29 cellular contexts compared by ENCODE assay signal in the genomic region with DNA sequence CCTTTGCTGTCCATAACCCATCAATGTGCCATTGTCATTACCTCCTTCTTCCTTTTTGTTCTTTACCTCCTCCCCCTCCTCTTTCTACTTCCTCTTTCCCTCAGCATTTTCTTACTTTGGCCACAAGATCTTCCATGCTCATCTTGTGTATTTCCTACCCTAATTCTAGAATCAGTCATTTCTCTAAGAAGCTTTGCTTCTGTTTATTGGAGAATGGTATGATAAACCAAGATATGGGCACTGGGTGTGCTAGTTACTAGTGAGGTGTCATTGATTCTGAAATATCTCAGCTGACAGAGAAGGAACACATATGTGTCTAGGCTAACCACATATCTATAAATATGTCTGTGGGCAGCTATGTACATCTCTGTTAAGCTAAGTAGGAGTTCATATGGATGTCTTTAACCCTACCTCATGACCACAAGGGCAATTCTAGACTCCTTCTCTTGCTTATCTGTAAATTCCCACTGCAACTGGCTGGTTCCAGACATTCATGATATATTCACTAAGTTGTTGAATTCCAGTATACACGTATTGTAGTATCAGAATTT.
A peak's percentile ranks its signal among the peaks of the same experiment; 100 is the strongest.
DNase-seq lines count a peak whose midpoint lies in the region; ATAC-seq, FAIRE-seq and TF ChIP-seq lines count a peak whose summit lies in the region.
"Had no signal": no experiment of that assay in that cellular context is flagged by ENCODE, and none has a peak within 500 bp of the region (broad histone marks: within the 10 kb centered on the region; RNA-seq: fewer than 3 reads in every experiment).

No MANE protein-coding gene starts in this region.

- no peak overlapping the region for H3K9ac ChIP-seq in GM12878 (ENCODE audit: control insufficient read depth, insufficient read depth, low read length)

- H3K4me3 Mint-ChIP-seq in effector memory CD8-positive, alpha-beta T cell = no peak overlapping the region
- H3K4me3 Mint-ChIP-seq: activated CD4-positive, alpha-beta memory T cell treated with anti-CD3 and anti-CD28 coated beads, Interleukin-2, amount 10 ng/mL, durations not matched to agents 7 days and 5 days; activated naive CD8-positive, alpha-beta T cell; B cell; nephron progenitor cell had no signal

- no peak overlapping the region for H3K27ac Mint-ChIP-seq in effector memory CD8-positive, alpha-beta T cell
- H3K27ac Mint-ChIP-seq: activated CD4-positive, alpha-beta memory T cell treated with anti-CD3 and anti-CD28 coated beads, Interleukin-2, amount 10 ng/mL, durations not matched to agents 7 days and 5 days; activated naive CD8-positive, alpha-beta T cell; activated T-helper 2 cell treated with anti-CD3 and anti-CD28 coated beads, Interferon-gamma antibody, Interleukin-2, Interleukin-4, amounts not matched to agents 10 μg/mL and 5 μg/mL and 100 μg/mL, durations not matched to agents 14 hours and 24 hours and 36 hours; B cell; nephron progenitor cell had no signal

- TF ChIP-seq CTCF in GM12878 (IDR thresholded peaks at IDR 0.05 in 2 of 3, conservative IDR thresholded peaks at IDR 0.05 in 1 of 3; ENCODE audit: control insufficient read depth in 2 of 3, extremely low read depth in 1 of 3, insufficient read depth in 1 of 3, low read depth in 3 of 3, low read length in 3 of 3) = no peak

- TF ChIP-seq EP300 in GM12878 (IDR thresholded peaks at IDR 0.05; ENCODE audit: borderline replicate concordance in 1 of 2, control insufficient read depth in 1 of 2, low read depth in 2 of 2, low read length in 2 of 2) = no peak

- H3K27me3 ChIP-seq in GM12878 (replicated peaks in 1 of 2; ENCODE audit: control insufficient read depth in 2 of 2, insufficient read depth in 2 of 2, low read length in 1 of 2) = no peaks in the 10 kb centered on the region

- RAD21 ChIA-PET in GM12878 (lab: Charles Lee; ENCODE audit: unreplicated experiment) = no interaction called here

- CTCF ChIA-PET in GM12878 (lab: Yijun Ruan, JAX) = no interaction called here

- H3K27ac ChIP-seq in GM12878 (ENCODE audit: control insufficient read depth, insufficient read depth) = no peak overlapping the region
- H3K27ac ChIP-seq: skin epidermis had no signal

- no peaks in the 10 kb centered on the region for H3K36me3 Mint-ChIP-seq in effector memory CD8-positive, alpha-beta T cell (ENCODE audit: insufficient read depth)
- H3K36me3 Mint-ChIP-seq: activated naive CD8-positive, alpha-beta T cell had no signal

- 10% methylated on average over 1 of the region's 1 CpG for WGBS in GM12878 (ENCODE audit: insufficient coverage, insufficient replicate concordance, low lambda C conversion rate, missing lambda C conversion rate)

- in situ Hi-C loops in GM12878 (cut with MboI) = no loop called here

- no peak overlapping the region for H2AFZ ChIP-seq in GM12878 (ENCODE audit: control insufficient read depth, low read depth, low read length)

- no peak for TF ChIP-seq POLR2A in GM12878 (IDR thresholded peaks at IDR 0.05; ENCODE audit: low read depth, low read length)

- peak; percentile 82 for DNase-seq in MV-4-11 (lab: John Stamatoyannopoulos, UW)
- peak; percentile 82 for DNase-seq in SIG-M5 treated with dmso at 0.1 percent for 504 hours (lab: John Stamatoyannopoulos, UW; ENCODE audit: unreplicated experiment)
- no peak for DNase-seq in GM12878 (ENCODE audit: low read depth, low spot score)
- DNase-seq in frontal cortex (ENCODE audit: low spot score in 2 of 2) = no peak
- DNase-seq in T-helper 1 cell = no peak
- no peak for DNase-seq in superior temporal gyrus (ENCODE audit: extremely low spot score)
- DNase-seq in effector memory CD8-positive, alpha-beta T cell = no peak
- DNase-seq: activated CD4-positive, alpha-beta memory T cell treated with anti-CD3 and anti-CD28 coated beads, Interleukin-2, amount 10 ng/mL, durations not matched to agents 7 days and 5 days; activated CD4-positive, CD25-positive, alpha-beta regulatory T cell treated with anti-CD3 and anti-CD28 coated beads, Interleukin-2, amount 50 U/mL, for 72 hours; aorta; central memory CD4-positive, alpha-beta T cell; COR-L47; dermis blood vessel endothelial cell; DMS79 treated with DMSO at 0.1 percent for 48 hours; GF-D8; hippocampal formation; left cardiac atrium; NCI-H1105 treated with DMSO at 0.1 percent for 48 hours; NCI-H2029; NCI-H2227 treated with DMSO at 0.1 percent for 48 hours; NCI-H69; nephron progenitor cell; stimulated activated naive CD8-positive, alpha-beta T cell treated with anti-CD3 and anti-CD28 coated beads, Interleukin-15, Interleukin-2, amounts not matched to agents 100 U/mL and 50 U/mL, for 24 hours; SW 1271 had no signal

- ATAC-seq in GM18868 (IDR thresholded peaks at IDR 0.05; ENCODE audit: unreplicated experiment) (peak; percentile 63), GM12878 (peak; percentile 47; the same call in 2 of the 3 replicates)
- no peak for ATAC-seq in effector memory CD8-positive, alpha-beta T cell (replicated peaks)
- ATAC-seq: left cardiac atrium; stimulated activated naive CD8-positive, alpha-beta T cell treated with anti-CD3 and anti-CD28 coated beads, Interleukin-15, Interleukin-2, amounts not matched to agents 100 U/mL and 50 U/mL, for 24 hours had no signal

- intact Hi-C loops in GM12878 (cut with micrococcal nuclease; ENCODE audit: unreplicated experiment) = no loop called here

- SMC1A ChIA-PET in GM12878 (lab: Charles Lee; ENCODE audit: uncharacterized antibody, unreplicated experiment) = interaction anchor here (0.7 kb wide), 1 partner anchor 86 kb away, joined by 3 read pairs; no protein-coding TSS in a partner anchor

- no peaks in the 10 kb centered on the region for H3K79me2 ChIP-seq in GM12878 (ENCODE audit: control insufficient read depth, insufficient read depth, low read length)

- H4K20me1 ChIP-seq in GM12878 (ENCODE audit: control insufficient read depth, insufficient read depth) = no peaks in the 10 kb centered on the region

- H3K4me1 Mint-ChIP-seq in effector memory CD8-positive, alpha-beta T cell (ENCODE audit: low read depth in 2 of 2) = no peaks in the 10 kb centered on the region
- H3K4me1 Mint-ChIP-seq: activated CD4-positive, alpha-beta memory T cell treated with anti-CD3 and anti-CD28 coated beads, Interleukin-2, amount 10 ng/mL, durations not matched to agents 7 days and 5 days; B cell; nephron progenitor cell had no signal

- no peak for FAIRE-seq in GM12878 (lab: Jason Lieb, UNC)
- no peak for FAIRE-seq in frontal cortex (lab: Jason Lieb, UNC)

- BruUV-seq in GM12878 (replicated peaks; lab: Mats Ljungman, UMichigan) = no TSS peak

- H3K4me3 ChIP-seq in GM12878 = no peak overlapping the region
- H3K4me3 ChIP-seq: skin epidermis had no signal

- no peaks in the 10 kb centered on the region for H3K27me3 Mint-ChIP-seq in effector memory CD8-positive, alpha-beta T cell
- H3K27me3 Mint-ChIP-seq: activated CD4-positive, alpha-beta memory T cell treated with anti-CD3 and anti-CD28 coated beads, Interleukin-2, amount 10 ng/mL, durations not matched to agents 7 days and 5 days; activated naive CD8-positive, alpha-beta T cell; B cell had no signal

- H3K36me3 ChIP-seq in GM12878 (ENCODE audit: control insufficient read depth in 2 of 2, insufficient read depth in 2 of 2, low read length in 1 of 2) = no peaks in the 10 kb centered on the region

- H3K9me3 Mint-ChIP-seq in effector memory CD8-positive, alpha-beta T cell = peaks cover 6 to 20% of the 10 kb centered on the region in 2 donors
- H3K9me3 Mint-ChIP-seq: nephron progenitor cell had no signal

- TF ChIP-seq RAD21 in GM12878 (IDR thresholded peaks at IDR 0.05; ENCODE audit: insufficient read depth, low read depth, low read length) = no peak

- no peaks in the 10 kb centered on the region for H3K9me3 ChIP-seq in GM12878 (replicated peaks; ENCODE audit: control insufficient read depth, insufficient read depth, low read length)

- POLR2A ChIA-PET in GM12878 (lab: Charles Lee) = no interaction called here

- H3K4me1 ChIP-seq in GM12878 (ENCODE audit: control insufficient read depth, insufficient read depth, low read length) = no peaks in the 10 kb centered on the region

- H3K4me2 ChIP-seq in GM12878 (ENCODE audit: control insufficient read depth, insufficient read depth) = no peak overlapping the region

TF ChIP-seq in GM12878, 131 proteins besides CTCF, POLR2A, EP300 and RAD21:
- TF ChIP-seq NR2F1 (conservative IDR thresholded peaks at IDR 0.05) (no peak), ETV6 (conservative IDR thresholded peaks at IDR 0.05 in 1 of 2, IDR thresholded peaks at IDR 0.05 in 1 of 2; ENCODE audit: borderline replicate concordance in 1 of 2, low read depth in 1 of 2) (no peak), CEBPB (IDR thresholded peaks at IDR 0.05; ENCODE audit: borderline replicate concordance in 1 of 2, low read depth in 2 of 2, low read length in 2 of 2) (no peak)

Comparison
In these comparisons a context has a peak if more than half of its experiments do, and no peak if none do; other contexts are left out.
1. DNase-seq: peak in MV-4-11 (single experiment) and SIG-M5 treated with dmso at 0.1 percent for 504 hours (single experiment); none in GM12878 (single experiment), frontal cortex (0 of 2), T-helper 1 cell (0 of 5), superior temporal gyrus (single experiment) and effector memory CD8-positive, alpha-beta T cell (0 of 3).